1 cellular context compared by ENCODE assay signal in the genomic region with DNA sequence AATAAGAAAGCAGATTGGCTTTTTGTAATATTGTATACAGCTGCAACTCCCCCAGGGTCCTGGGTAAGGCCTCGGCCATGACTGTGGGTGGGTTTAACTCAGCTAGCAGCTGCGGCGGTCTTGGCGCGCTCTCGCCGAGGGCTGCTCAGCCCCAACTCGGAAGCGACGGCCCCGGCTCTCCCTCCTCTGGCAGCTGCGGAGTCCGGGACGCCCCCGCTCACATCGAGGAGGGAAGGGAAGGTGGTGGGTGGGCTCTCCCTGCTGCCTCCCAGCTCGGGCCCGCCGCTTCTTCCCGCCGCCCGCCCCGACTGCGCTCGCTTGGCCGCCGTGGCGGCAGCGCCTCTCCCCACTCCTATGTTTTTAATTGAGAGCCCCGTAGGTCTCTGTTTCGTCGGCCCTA.
TF ChIP-seq lines count a peak whose summit lies in the region.

No MANE protein-coding gene starts in this region.

TF ChIP-seq in GM23338, 12 proteins besides CTCF, POLR2A, EP300 and RAD21 (continued from another document):
- TF ChIP-seq, protein P1, sequence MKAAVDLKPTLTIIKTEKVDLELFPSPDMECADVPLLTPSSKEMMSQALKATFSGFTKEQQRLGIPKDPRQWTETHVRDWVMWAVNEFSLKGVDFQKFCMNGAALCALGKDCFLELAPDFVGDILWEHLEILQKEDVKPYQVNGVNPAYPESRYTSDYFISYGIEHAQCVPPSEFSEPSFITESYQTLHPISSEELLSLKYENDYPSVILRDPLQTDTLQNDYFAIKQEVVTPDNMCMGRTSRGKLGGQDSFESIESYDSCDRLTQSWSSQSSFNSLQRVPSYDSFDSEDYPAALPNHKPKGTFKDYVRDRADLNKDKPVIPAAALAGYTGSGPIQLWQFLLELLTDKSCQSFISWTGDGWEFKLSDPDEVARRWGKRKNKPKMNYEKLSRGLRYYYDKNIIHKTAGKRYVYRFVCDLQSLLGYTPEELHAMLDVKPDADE (IDR thresholded peaks at IDR 0.05), result no peak
- TF ChIP-seq CREB1 (CRISPR knock-in tag; IDR thresholded peaks at IDR 0.05; ENCODE audit: low read depth), result no peak
- TF ChIP-seq ZNF114 (CRISPR knock-in tag; IDR thresholded peaks at IDR 0.05), result no peak
- TF ChIP-seq STAT1 (IDR thresholded peaks at IDR 0.05; ENCODE audit: unreplicated experiment), result no peak
- TF ChIP-seq ZNF331 (CRISPR knock-in tag; IDR thresholded peaks at IDR 0.05; ENCODE audit: low read depth), result no peak
- TF ChIP-seq NANOG (IDR thresholded peaks at IDR 0.05; ENCODE audit: borderline replicate concordance), result no peak
TF ChIP-seq in GM23338: peak in this region for 0.
